13 cellular contexts compared by ENCODE assay signal in genomic region chr15:44633603-44634002, GRCh38. TPM values are rescaled to one million over a fixed set of nuclear protein-coding genes. Genes with fewer than 3 reads are reported as not detected.
DNase-seq lines count a peak whose midpoint lies in the region; ATAC-seq and TF ChIP-seq lines count a peak whose summit lies in the region.
"Had no signal": no experiment of that assay in that cellular context is flagged by ENCODE, and none has a peak within 500 bp of the region (broad histone marks: within the 10 kb centered on the region; RNA-seq: fewer than 3 reads in every experiment).

No MANE protein-coding gene starts in this region.

- H3K9me3 Mint-ChIP-seq in activated T-cell treated with anti-CD3 and anti-CD28 coated beads, Interleukin-2, amount 50 U/mL, for 24 hours: no peaks in the 10 kb centered on the region
- H3K9me3 Mint-ChIP-seq in central memory CD8-positive, alpha-beta T cell: no peaks in the 10 kb centered on the region

- 0 out of 2 replicates have a peak, but pooled peaks cover 6% of the 10 kb centered on the region for H4K20me1 ChIP-seq in PC-3 (ENCODE audit: low read length)

- H3K4me2 ChIP-seq in PC-3 (ENCODE audit: low read length): peak overlapping the region; percentile 31; the same call in 1 of the 2 replicates

- no peaks in the 10 kb centered on the region for H3K79me2 ChIP-seq in PC-3 (ENCODE audit: low read length)

- no peaks in the 10 kb centered on the region for H3K9me2 ChIP-seq in PC-3 (replicated peaks; ENCODE audit: low read length)

- H3K4me1 ChIP-seq in PC-3 (ENCODE audit: insufficient read depth, low read length): peaks cover 15% of the 10 kb centered on the region
- H3K4me1 ChIP-seq: upper lobe of left lung had no signal

- POLR2A ChIA-PET in PC-3 (lab: Charles Lee; ENCODE audit: unreplicated experiment): interaction anchor here (0.6 kb wide), 2 partner anchors 97 to 1244 kb away, joined by 7 to 8 read pairs; partner anchors contain the start of gene EIF3J

- H3K9ac ChIP-seq in PC-3 (ENCODE audit: low read length): no peak overlapping the region

- no TSS peak for BruUV-seq in PC-3 (replicated peaks; lab: Mats Ljungman, UMichigan)

- H3K36me3 ChIP-seq in PC-3 (ENCODE audit: low read depth, low read length) (peaks cover 23% of the 10 kb centered on the region; the same call in 1 of the 2 replicates), MG63 (peaks cover 51% of the 10 kb centered on the region)
- H3K36me3 ChIP-seq: ovary had no signal

- peaks cover 29% of the 10 kb centered on the region for H3K4me1 Mint-ChIP-seq in activated T-cell treated with anti-CD3 and anti-CD28 coated beads, Interleukin-2, amount 50 U/mL, for 24 hours (ENCODE audit: low read depth)
- peaks cover 10% of the 10 kb centered on the region for H3K4me1 Mint-ChIP-seq in central memory CD8-positive, alpha-beta T cell
- H3K4me1 Mint-ChIP-seq: B cell had no signal

- H3K36me3 Mint-ChIP-seq in activated T-cell treated with anti-CD3 and anti-CD28 coated beads, Interleukin-2, amount 50 U/mL, for 24 hours (ENCODE audit: low read depth): peaks cover 85% of the 10 kb centered on the region
- peaks cover 62% of the 10 kb centered on the region for H3K36me3 Mint-ChIP-seq in central memory CD8-positive, alpha-beta T cell (ENCODE audit: insufficient read depth)

- intact Hi-C loops in PC-3 (cut with micrococcal nuclease): no loop called here

- H3F3A ChIP-seq in PC-3 (ENCODE audit: low read length, unreplicated experiment): peaks cover 6% of the 10 kb centered on the region

- H3K27me3 ChIP-seq in PC-3 (ENCODE audit: low read length) (no peaks in the 10 kb centered on the region), MG63 (no peaks in the 10 kb centered on the region)
- H3K27me3 ChIP-seq: ovary, upper lobe of left lung had no signal

- H3K9me3 ChIP-seq in PC-3 (ENCODE audit: low read length): no peaks in the 10 kb centered on the region
- H3K9me3 ChIP-seq in MG63: no peaks in the 10 kb centered on the region
- H3K9me3 ChIP-seq: ovary, upper lobe of left lung had no signal

- H3K27ac Mint-ChIP-seq in activated T-cell treated with anti-CD3 and anti-CD28 coated beads, Interleukin-2, amount 50 U/mL, for 24 hours: peak overlapping the region; percentile 96
- peak overlapping the region; percentile 49 for H3K27ac Mint-ChIP-seq in central memory CD8-positive, alpha-beta T cell (ENCODE audit: low read depth)
- H3K27ac Mint-ChIP-seq: B cell had no signal

- no peak for DNase-seq in activated T-cell treated with anti-CD3 and anti-CD28 coated beads, Interleukin-2, amount 50 U/mL, for 24 hours
- DNase-seq in activated T-cell treated with anti-CD3 and anti-CD28 coated beads for 4 hours: no peak
- DNase-seq in PC-3: peak; percentile 26
- no peak for DNase-seq in central memory CD8-positive, alpha-beta T cell (ENCODE audit: low spot score in 2 of 2)
- DNase-seq in skeletal muscle cell (ENCODE audit: low read depth): peak; percentile 15
- no peak for DNase-seq in MG63
- no peak for DNase-seq in NCI-H1694 treated with DMSO at 0.1 percent for 48 hours (lab: John Stamatoyannopoulos, UW)
- DNase-seq in T1000 (lab: John Stamatoyannopoulos, UW): no peak
- DNase-seq: left cardiac atrium, NCI-H1417 treated with DMSO at 0.1 percent for 48 hours, ovary, upper lobe of left lung had no signal

- H3K4me3 ChIP-seq in PC-3 (ENCODE audit: low read length) (no peak overlapping the region), skeletal muscle cell (ENCODE audit: low read depth, low read length) (no peak overlapping the region), MG63 (no peak overlapping the region)
- H3K4me3 ChIP-seq: ovary, upper lobe of left lung had no signal

- no peak for TF ChIP-seq CTCF in PC-3 (conservative IDR thresholded peaks at IDR 0.05; ENCODE audit: low read depth, low read length)

- peak; percentile 46 for ATAC-seq in PC-3
- no peak for ATAC-seq in central memory CD8-positive, alpha-beta T cell (replicated peaks; ENCODE audit: extremely low read depth, poor library complexity, severe bottlenecking)

- CTCF ChIA-PET in PC-3 (lab: Charles Lee): no interaction called here

- H3K4me3 Mint-ChIP-seq in activated T-cell treated with anti-CD3 and anti-CD28 coated beads, Interleukin-2, amount 50 U/mL, for 24 hours: peak overlapping the region; percentile 63
- H3K4me3 Mint-ChIP-seq in central memory CD8-positive, alpha-beta T cell: no peak overlapping the region
- H3K4me3 Mint-ChIP-seq: B cell had no signal

- no peak overlapping the region for H2AFZ ChIP-seq in PC-3 (ENCODE audit: low read length)

- H3K27ac ChIP-seq in PC-3 (ENCODE audit: low read length): peak overlapping the region; percentile 67
- H3K27ac ChIP-seq: ovary, upper lobe of left lung had no signal

- no peaks in the 10 kb centered on the region for H3K27me3 Mint-ChIP-seq in activated T-cell treated with anti-CD3 and anti-CD28 coated beads, Interleukin-2, amount 50 U/mL, for 24 hours
- H3K27me3 Mint-ChIP-seq in central memory CD8-positive, alpha-beta T cell: no peaks in the 10 kb centered on the region
- H3K27me3 Mint-ChIP-seq: B cell had no signal

RNA-seq across cellular contexts. Expression of gene SPG11, which starts 29.9 kb away (rescaled TPM):
- 37.2 and 54.1 TPM in 2 replicates for total RNA-seq in PC-3 (2014; rRNA removed)
- total RNA-seq in MG63 (2014; rRNA removed; shearing (Covaris generic); ENCODE audit: low replicate concordance): 27.7 and 74.7 TPM in 2 replicates

Comparison
In these comparisons a context has a peak if more than half of its experiments do, and no peak if none do; other contexts are left out.
1. DNase-seq: peak in PC-3 (single experiment) and skeletal muscle cell (single experiment); none in activated T-cell treated with anti-CD3 and anti-CD28 coated beads, Interleukin-2, amount 50 U/mL, for 24 hours (single experiment), activated T-cell treated with anti-CD3 and anti-CD28 coated beads for 4 hours (single experiment), central memory CD8-positive, alpha-beta T cell (0 of 2), MG63 (single experiment), NCI-H1694 treated with DMSO at 0.1 percent for 48 hours (single experiment) and T1000 (single experiment).